ENCODE assay signal across 20 cellular contexts in genomic region chrX:75365243-75365975, GRCh38.
"Had no signal": no experiment of that assay in that cellular context is flagged by ENCODE, and none has a peak within 500 bp of the region (broad histone marks: within the 10 kb centered on the region; RNA-seq: fewer than 3 reads in every experiment).

No MANE protein-coding gene starts in this region.

- H3K4me3 Mint-ChIP-seq: activated T-helper 17 cell treated with anti-CD3 and anti-CD28 coated beads, Interleukin-2, amount 50 U/mL, for 72 hours; naive thymus-derived CD8-positive, alpha-beta T cell; neural progenitor cell; T-cell; T-helper 2 cell treated with Interferon-gamma antibody and Interleukin-4, amounts not matched to agents 5 μg/mL and 100 μg/mL, for 36 hours had no signal

- H3K4me3 ChIP-seq: adrenal gland, heart right ventricle, lower lobe of right lung, neural progenitor cell, thyroid gland had no signal

- H3K27ac ChIP-seq: adrenal gland, epithelial cell of prostate, heart right ventricle, lower lobe of right lung, neural progenitor cell, thyroid gland, VCaP had no signal

- H3K36me3 Mint-ChIP-seq: neural progenitor cell had no signal

- H3K27ac Mint-ChIP-seq: activated naive CD4-positive, alpha-beta T cell treated with anti-CD3 and anti-CD28 coated beads, Interleukin-2, amount 50 U/mL, for 72 hours; activated T-helper 17 cell treated with anti-CD3 and anti-CD28 coated beads, Interleukin-2, amount 50 U/mL, for 72 hours; naive thymus-derived CD8-positive, alpha-beta T cell; neural progenitor cell; progenitor cell of endocrine pancreas; T-cell; T-helper 2 cell treated with Interferon-gamma antibody and Interleukin-4, amounts not matched to agents 5 μg/mL and 100 μg/mL, for 36 hours had no signal

- H3K27me3 ChIP-seq: neural progenitor cell, thyroid gland had no signal

- H3K4me1 ChIP-seq: adrenal gland, heart right ventricle, lower lobe of right lung, neural progenitor cell, thyroid gland had no signal

- H3K27me3 Mint-ChIP-seq: activated T-helper 17 cell treated with anti-CD3 and anti-CD28 coated beads, Interleukin-2, amount 50 U/mL, for 72 hours; naive thymus-derived CD8-positive, alpha-beta T cell; progenitor cell of endocrine pancreas; T-cell had no signal

- H3K9ac ChIP-seq: neural progenitor cell had no signal

- H3K4me1 Mint-ChIP-seq: activated T-helper 17 cell treated with anti-CD3 and anti-CD28 coated beads, Interleukin-2, amount 50 U/mL, for 72 hours; naive thymus-derived CD8-positive, alpha-beta T cell; neural progenitor cell; T-cell had no signal

- H3K9me3 ChIP-seq: adrenal gland, lower lobe of right lung, thyroid gland had no signal

- H3K9me3 Mint-ChIP-seq: activated T-helper 17 cell treated with anti-CD3 and anti-CD28 coated beads, Interleukin-2, amount 50 U/mL, for 72 hours had no signal

- DNase-seq: activated CD4-positive, alpha-beta T cell treated with anti-CD3 and anti-CD28 coated beads, Interleukin-2, amount 50 U/mL, for 1 hour; activated T-cell treated with anti-CD3 and anti-CD28 coated beads, Interleukin-2, amount 50 U/mL, for 1 hour; adrenal gland; cerebellar nuclear complex; cortex of kidney; heart right ventricle; kidney; lower lobe of right lung; naive thymus-derived CD8-positive, alpha-beta T cell; stimulated activated CD4-positive, alpha-beta T cell treated with anti-CD3 and anti-CD28 coated beads, Interleukin-4, amount 100 ng/mL, for 24 hours; stimulated activated naive CD8-positive, alpha-beta T cell treated with anti-CD3 and anti-CD28 coated beads, Interleukin-15, Interleukin-2, amounts not matched to agents 100 U/mL and 50 U/mL, for 24 hours; T-cell; thyroid gland had no signal

- H3K36me3 ChIP-seq: adrenal gland, heart right ventricle, lower lobe of right lung, neural progenitor cell, thyroid gland had no signal
